ENCODE assay signal across 18 cellular contexts in genomic region chr14:97706814-97707213, GRCh38.
A peak's percentile ranks its signal among the peaks of the same experiment; 100 is the strongest.
DNase-seq lines count a peak whose midpoint lies in the region; ATAC-seq and TF ChIP-seq lines count a peak whose summit lies in the region.
"Had no signal": no experiment of that assay in that cellular context is flagged by ENCODE, and none has a peak within 500 bp of the region (broad histone marks: within the 10 kb centered on the region; RNA-seq: fewer than 3 reads in every experiment).

No MANE protein-coding gene starts in this region.

- H2AFZ ChIP-seq in MM.1S (ENCODE audit: low read length): no peak overlapping the region

- ATAC-seq in activated CD8-positive, alpha-beta memory T cell treated with anti-CD3 and anti-CD28 coated beads, Interleukin-2, amount 10 ng/mL, durations not matched to agents 7 days and 5 days: peak; percentile 21
- no peak for ATAC-seq in HG03354 (IDR thresholded peaks at IDR 0.05; ENCODE audit: poor library complexity, severe bottlenecking, unreplicated experiment)
- ATAC-seq in HG03108 (IDR thresholded peaks at IDR 0.05; ENCODE audit: unreplicated experiment): no peak

- TF ChIP-seq CTCF in MM.1S (IDR thresholded peaks at IDR 0.05; ENCODE audit: low read length) (no peak), spleen (IDR thresholded peaks at IDR 0.05 in 8 of 11, conservative IDR thresholded peaks at IDR 0.05 in 3 of 11) (no peak)

- H3K9me3 ChIP-seq in MM.1S (replicated peaks; ENCODE audit: insufficient read depth, low read length) (no peaks in the 10 kb centered on the region), spleen (no peaks in the 10 kb centered on the region)
- H3K9me3 ChIP-seq: stomach had no signal

- no peaks in the 10 kb centered on the region for H3K9me3 Mint-ChIP-seq in activated CD8-positive, alpha-beta memory T cell treated with anti-CD3 and anti-CD28 coated beads, Interleukin-2, amount 10 ng/mL, durations not matched to agents 7 days and 5 days (ENCODE audit: low read depth)
- H3K9me3 Mint-ChIP-seq in activated naive CD8-positive, alpha-beta T cell treated with anti-CD3 and anti-CD28 coated beads for 36 hours: peaks cover 6% of the 10 kb centered on the region
- H3K9me3 Mint-ChIP-seq: neural crest cell had no signal

- 0 out of 2 replicates have a peak overlapping the region, but pooled peaks have one; percentile 34 for H3K9ac ChIP-seq in MM.1S (ENCODE audit: low read length)

- no peaks in the 10 kb centered on the region for H3K27me3 Mint-ChIP-seq in activated CD8-positive, alpha-beta memory T cell treated with anti-CD3 and anti-CD28 coated beads, Interleukin-2, amount 10 ng/mL, durations not matched to agents 7 days and 5 days
- H3K27me3 Mint-ChIP-seq in activated naive CD8-positive, alpha-beta T cell treated with anti-CD3 and anti-CD28 coated beads for 36 hours: no peaks in the 10 kb centered on the region
- H3K27me3 Mint-ChIP-seq: memory B cell had no signal

- H3K4me3 Mint-ChIP-seq in activated CD8-positive, alpha-beta memory T cell treated with anti-CD3 and anti-CD28 coated beads, Interleukin-2, amount 10 ng/mL, durations not matched to agents 7 days and 5 days: peak overlapping the region; percentile 48
- H3K4me3 Mint-ChIP-seq in activated naive CD8-positive, alpha-beta T cell treated with anti-CD3 and anti-CD28 coated beads for 36 hours: peak overlapping the region; percentile 20
- H3K4me3 Mint-ChIP-seq: memory B cell, neural crest cell had no signal

- H3K36me3 Mint-ChIP-seq in activated CD8-positive, alpha-beta memory T cell treated with anti-CD3 and anti-CD28 coated beads, Interleukin-2, amount 10 ng/mL, durations not matched to agents 7 days and 5 days: peaks cover 3% of the 10 kb centered on the region
- H3K36me3 Mint-ChIP-seq in activated naive CD8-positive, alpha-beta T cell treated with anti-CD3 and anti-CD28 coated beads for 36 hours: peaks cover 7% of the 10 kb centered on the region
- H3K36me3 Mint-ChIP-seq: memory B cell had no signal

- no peaks in the 10 kb centered on the region for H3K79me2 ChIP-seq in MM.1S (ENCODE audit: low read length)

- peaks cover 95% of the 10 kb centered on the region for H3K4me1 Mint-ChIP-seq in activated CD8-positive, alpha-beta memory T cell treated with anti-CD3 and anti-CD28 coated beads, Interleukin-2, amount 10 ng/mL, durations not matched to agents 7 days and 5 days
- peaks cover 83% of the 10 kb centered on the region for H3K4me1 Mint-ChIP-seq in activated naive CD8-positive, alpha-beta T cell treated with anti-CD3 and anti-CD28 coated beads for 36 hours
- H3K4me1 Mint-ChIP-seq: memory B cell had no signal

- H3K27me3 ChIP-seq in MM.1S (replicated peaks; ENCODE audit: insufficient read depth, low read length): no peaks in the 10 kb centered on the region
- H3K27me3 ChIP-seq in spleen (replicated peaks in 1 of 7): no peaks in the 10 kb centered on the region
- H3K27me3 ChIP-seq: stomach had no signal

- H3K4me3 ChIP-seq in MM.1S (ENCODE audit: low read length) (no peak overlapping the region), spleen (peak overlapping the region in 2 of 8 donors; percentile 2 to 43)
- H3K4me3 ChIP-seq: stomach had no signal

- CTCF ChIA-PET in activated CD8-positive, alpha-beta memory T cell treated with anti-CD3 and anti-CD28 coated beads, Interleukin-2, amount 10 ng/mL, durations not matched to agents 7 days and 5 days (lab: Charles Lee): interaction anchor here (0.5 to 4.4 kb wide), 12 partner anchors 9 to 1564 kb away, joined by 3 to 23 read pairs (median 3); no protein-coding TSS in a partner anchor

- peak overlapping the region; percentile 40; the same call in 1 of the 2 replicates for H3K4me2 ChIP-seq in MM.1S (ENCODE audit: low read depth, low read length)

- peaks cover 18% of the 10 kb centered on the region for H3F3A ChIP-seq in MM.1S (ENCODE audit: insufficient read depth, low read length)

- no peaks in the 10 kb centered on the region for H3K9me2 ChIP-seq in MM.1S (replicated peaks; ENCODE audit: insufficient read depth, low read length)

- H3K27ac ChIP-seq in MM.1S (ENCODE audit: low read length) (peak overlapping the region; percentile 79), spleen (peak overlapping the region; percentile 7 to 87 (median 66))

- 17 to 38% (median 26%) methylated on average over 2 of the region's 2 CpGs for WGBS in spleen, 5 donors

- peak overlapping the region; percentile 94 for H3K27ac Mint-ChIP-seq in activated CD8-positive, alpha-beta memory T cell treated with anti-CD3 and anti-CD28 coated beads, Interleukin-2, amount 10 ng/mL, durations not matched to agents 7 days and 5 days
- peak overlapping the region; percentile 69 for H3K27ac Mint-ChIP-seq in activated naive CD8-positive, alpha-beta T cell treated with anti-CD3 and anti-CD28 coated beads for 36 hours
- H3K27ac Mint-ChIP-seq: memory B cell had no signal

- peak; percentile 67 for DNase-seq in activated CD8-positive, alpha-beta memory T cell treated with anti-CD3 and anti-CD28 coated beads, Interleukin-2, amount 10 ng/mL, durations not matched to agents 7 days and 5 days
- no peak for DNase-seq in activated CD8-positive, alpha-beta memory T cell treated with anti-CD3 and anti-CD28 coated beads, Interleukin-2, amount 50 U/mL, for 4 hours
- DNase-seq in MM.1S (no peak), spleen (no peak), ureter (ENCODE audit: low spot score) (no peak)
- DNase-seq in activated naive CD8-positive, alpha-beta T cell treated with anti-CD3 and anti-CD28 coated beads for 36 hours: no peak
- DNase-seq: cerebellar nuclear complex, EL, hippocampal formation, kidney, NCI-H1930, NCI-H446 treated with DMSO at 0.1 percent for 48 hours, SHP77, stomach had no signal

- H3K36me3 ChIP-seq in MM.1S (replicated peaks; ENCODE audit: insufficient read depth, low read length): no peaks in the 10 kb centered on the region
- H3K36me3 ChIP-seq in spleen: no peaks in the 10 kb centered on the region
- H3K36me3 ChIP-seq: stomach had no signal

- H4K20me1 ChIP-seq in MM.1S (ENCODE audit: insufficient read depth, low read length): no peaks in the 10 kb centered on the region

- intact Hi-C loops in spleen (cut with DNase I; ENCODE audit: low total_unique reads): no loop called here

- peaks cover 56% of the 10 kb centered on the region for H3K4me1 ChIP-seq in MM.1S (ENCODE audit: low read length)
- H3K4me1 ChIP-seq in spleen: peaks cover 0 to 75% (median 19%) of the 10 kb centered on the region in 6 donors
- H3K4me1 ChIP-seq: stomach had no signal

- no peak for TF ChIP-seq POLR2A in spleen (IDR thresholded peaks at IDR 0.05)
